ENCODE assay signal across 21 cellular contexts in the genomic region with DNA sequence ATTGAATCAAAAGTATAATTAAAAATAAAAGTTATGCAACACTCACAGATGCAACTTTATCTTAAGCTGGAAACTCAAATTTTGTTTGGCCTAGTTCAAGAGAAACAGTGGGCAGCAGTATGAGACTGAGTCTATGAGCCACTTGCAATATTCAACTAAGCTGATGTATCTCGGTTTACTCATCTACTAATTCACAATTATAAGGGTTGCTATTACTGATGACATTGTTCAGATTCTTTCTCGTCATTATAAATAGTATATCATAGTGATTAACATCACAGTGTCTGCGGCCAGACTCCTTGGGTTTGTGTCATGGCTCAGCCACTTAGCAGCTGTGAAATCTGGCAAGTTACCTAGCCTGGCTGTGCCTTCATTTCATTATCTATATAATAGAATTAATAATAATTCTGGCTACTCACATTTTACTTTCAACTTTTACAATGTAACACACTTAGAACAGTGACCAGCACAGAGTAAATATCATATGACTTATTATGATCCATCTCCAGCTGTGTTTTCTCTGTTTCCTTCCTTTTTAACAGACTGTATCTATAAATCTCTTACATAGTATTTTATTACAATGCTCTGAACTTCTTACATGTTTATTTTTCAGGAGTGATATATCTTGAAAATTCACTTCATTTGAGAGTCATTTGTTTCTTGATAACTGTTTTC.
DNase-seq lines count a peak whose midpoint lies in the region; ATAC-seq, FAIRE-seq and TF ChIP-seq lines count a peak whose summit lies in the region.
"Had no signal": no experiment of that assay in that cellular context is flagged by ENCODE, and none has a peak within 500 bp of the region (broad histone marks: within the 10 kb centered on the region; RNA-seq: fewer than 3 reads in every experiment).

No MANE protein-coding gene starts in this region.

- no peaks in the 10 kb centered on the region for H3K36me3 ChIP-seq in psoas muscle (ENCODE audit: insufficient read depth in 1 of 2, low read depth in 1 of 2)
- H3K36me3 ChIP-seq: gastrocnemius medialis, left lung, neutrophil had no signal

- H3K4me1 Mint-ChIP-seq in endothelial cell (ENCODE audit: unreplicated experiment) (no peaks in the 10 kb centered on the region), CD14-positive monocyte (peaks cover 13% of the 10 kb centered on the region)
- H3K4me1 Mint-ChIP-seq: activated B cell treated with CpG ODN at 0.5 μM for 24 hours; activated naive CD4-positive, alpha-beta T cell treated with anti-CD3 and anti-CD28 coated beads, Interleukin-2, amount 50 U/mL, for 24 hours; H9 had no signal

- H3K27me3 ChIP-seq in foreskin keratinocyte (no peaks in the 10 kb centered on the region), psoas muscle (ENCODE audit: insufficient read depth in 3 of 3, low read length in 2 of 3) (no peaks in the 10 kb centered on the region)
- H3K27me3 ChIP-seq: gastrocnemius medialis, left lung, neutrophil had no signal

- H3K9me3 Mint-ChIP-seq in endothelial cell (ENCODE audit: unreplicated experiment) (no peaks in the 10 kb centered on the region), CD14-positive monocyte (no peaks in the 10 kb centered on the region)
- H3K9me3 Mint-ChIP-seq: activated B cell treated with CpG ODN at 0.5 μM for 24 hours; activated CD4-positive, alpha-beta memory T cell treated with anti-CD3 and anti-CD28 coated beads for 36 hours; activated naive CD4-positive, alpha-beta T cell treated with anti-CD3 and anti-CD28 coated beads, Interleukin-2, amount 50 U/mL, for 24 hours; brain; H9 had no signal

- H3K4me3 ChIP-seq in retinal pigment epithelial cell (ENCODE audit: low read length) = no peak overlapping the region
- H3K4me3 ChIP-seq in psoas muscle = no peak overlapping the region
- H3K4me3 ChIP-seq: coronary artery, gastrocnemius medialis, left lung had no signal

- TF ChIP-seq CTCF in D721Med (IDR thresholded peaks at IDR 0.05; ENCODE audit: insufficient read depth, missing control alignments) (no peak), foreskin keratinocyte (conservative IDR thresholded peaks at IDR 0.05) (no peak), retinal pigment epithelial cell (conservative IDR thresholded peaks at IDR 0.05; ENCODE audit: low read depth, low read length) (no peak), endothelial cell (IDR thresholded peaks at IDR 0.05; ENCODE audit: unreplicated experiment) (no peak), psoas muscle (IDR thresholded peaks at IDR 0.05) (no peak), CD14-positive monocyte (IDR thresholded peaks at IDR 0.05) (no peak)

- DNase-seq in D721Med (ENCODE audit: insufficient read length, low spot score) = no peak
- DNase-seq in RCC 7860 (ENCODE audit: low spot score) = peak; percentile 17
- peak in 1 of 2 donors; percentile 9 for DNase-seq in foreskin keratinocyte
- peak; percentile 34 for DNase-seq in retinal pigment epithelial cell (ENCODE audit: low read depth)
- DNase-seq in endothelial cell (ENCODE audit: low spot score) = no peak
- DNase-seq in psoas muscle = no peak
- no peak for DNase-seq in CD14-positive monocyte (ENCODE audit: low spot score)
- DNase-seq: activated B cell treated with CpG ODN at 0.5 μM for 24 hours; activated CD4-positive, alpha-beta memory T cell treated with anti-CD3 and anti-CD28 coated beads for 36 hours; AML-193; gastrocnemius medialis; H9; left lung; NCI-H1436 treated with DMSO at 0.1 percent for 48 hours; NCI-H2171 treated with DMSO at 0.1 percent for 48 hours; stimulated activated CD4-positive, alpha-beta T cell treated with anti-CD3 and anti-CD28 coated beads, Interleukin-15, amount 100 ng/mL, for 24 hours had no signal

- H3K27ac Mint-ChIP-seq in endothelial cell (ENCODE audit: unreplicated experiment) = no peak overlapping the region
- H3K27ac Mint-ChIP-seq in CD14-positive monocyte = peak overlapping the region in 3 of 7 donors; percentile 55 to 64 (median 60)
- H3K27ac Mint-ChIP-seq: activated B cell treated with CpG ODN at 0.5 μM for 24 hours; activated CD4-positive, alpha-beta memory T cell treated with anti-CD3 and anti-CD28 coated beads for 36 hours; activated naive CD4-positive, alpha-beta T cell treated with anti-CD3 and anti-CD28 coated beads, Interleukin-2, amount 50 U/mL, for 24 hours; H9 had no signal

- ATAC-seq in foreskin keratinocyte (peak; percentile 28), psoas muscle (no peak)
- ATAC-seq: gastrocnemius medialis, HepG2, left lung had no signal

- H3K27ac ChIP-seq in foreskin keratinocyte (no peak overlapping the region), psoas muscle (no peak overlapping the region)
- H3K27ac ChIP-seq: coronary artery, gastrocnemius medialis, left lung, neutrophil had no signal

- H3K27me3 Mint-ChIP-seq in endothelial cell (ENCODE audit: unreplicated experiment) = no peaks in the 10 kb centered on the region
- H3K27me3 Mint-ChIP-seq in CD14-positive monocyte (ENCODE audit: low read depth in 3 of 3) = no peaks in the 10 kb centered on the region
- H3K27me3 Mint-ChIP-seq: activated B cell treated with CpG ODN at 0.5 μM for 24 hours; activated CD4-positive, alpha-beta memory T cell treated with anti-CD3 and anti-CD28 coated beads for 36 hours; activated naive CD4-positive, alpha-beta T cell treated with anti-CD3 and anti-CD28 coated beads, Interleukin-2, amount 50 U/mL, for 24 hours; brain had no signal

- FAIRE-seq in D721Med (lab: Jason Lieb, UNC) (peak; percentile 29), RCC 7860 (lab: Jason Lieb, UNC) (no peak)
- FAIRE-seq: HepG2 had no signal

- WGBS in psoas muscle, 3 donors = 13 to 18% (median 16%) methylated on average over 3 of the region's 3 CpGs

- H3K4me3 Mint-ChIP-seq in endothelial cell (ENCODE audit: unreplicated experiment) = no peak overlapping the region
- H3K4me3 Mint-ChIP-seq in CD14-positive monocyte = peak overlapping the region in 1 of 2 donors; percentile 79
- H3K4me3 Mint-ChIP-seq: activated B cell treated with CpG ODN at 0.5 μM for 24 hours; activated CD4-positive, alpha-beta memory T cell treated with anti-CD3 and anti-CD28 coated beads for 36 hours; activated naive CD4-positive, alpha-beta T cell treated with anti-CD3 and anti-CD28 coated beads, Interleukin-2, amount 50 U/mL, for 24 hours; brain; H9 had no signal

- H3K9me3 ChIP-seq in psoas muscle = no peaks in the 10 kb centered on the region
- H3K9me3 ChIP-seq: gastrocnemius medialis, left lung, neutrophil had no signal

- H3K36me3 Mint-ChIP-seq in endothelial cell (ENCODE audit: low read depth, unreplicated experiment) = no peaks in the 10 kb centered on the region
- H3K36me3 Mint-ChIP-seq in CD14-positive monocyte = no peaks in the 10 kb centered on the region
- H3K36me3 Mint-ChIP-seq: activated CD4-positive, alpha-beta memory T cell treated with anti-CD3 and anti-CD28 coated beads for 36 hours; activated naive CD4-positive, alpha-beta T cell treated with anti-CD3 and anti-CD28 coated beads, Interleukin-2, amount 50 U/mL, for 24 hours; brain had no signal

- H3K4me1 ChIP-seq in foreskin keratinocyte (peaks cover 4% of the 10 kb centered on the region), psoas muscle (no peaks in the 10 kb centered on the region)
- H3K4me1 ChIP-seq: gastrocnemius medialis, left lung had no signal

- intact Hi-C loops in psoas muscle (cut with DNase I) (no loop called here), CD14-positive monocyte (cut with micrococcal nuclease) (no loop called here)

Comparison
In these comparisons a context has a peak if more than half of its experiments do, and no peak if none do; other contexts are left out.
1. DNase-seq: peak in RCC 7860 (single experiment) and retinal pigment epithelial cell (single experiment); none in D721Med (single experiment), endothelial cell (single experiment), psoas muscle (0 of 2) and CD14-positive monocyte (single experiment).